Comparison of ENCODE assay signal across 26 cellular contexts in genomic region chr11:128189823-128190222, GRCh38.
DNase-seq lines count a peak whose midpoint lies in the region; ATAC-seq and TF ChIP-seq lines count a peak whose summit lies in the region.
"Had no signal": no experiment of that assay in that cellular context is flagged by ENCODE, and none has a peak within 500 bp of the region (broad histone marks: within the 10 kb centered on the region; RNA-seq: fewer than 3 reads in every experiment).

No MANE protein-coding gene starts in this region.

- peaks cover 18% of the 10 kb centered on the region for H3K36me3 Mint-ChIP-seq in stimulated activated naive CD8-positive, alpha-beta T cell treated with anti-CD3 and anti-CD28 coated beads, Interleukin-15, Interleukin-2, amounts not matched to agents 100 ng/mL and 50 ng/mL, for 24 hours (ENCODE audit: low read depth)
- peaks cover 9% of the 10 kb centered on the region for H3K36me3 Mint-ChIP-seq in activated CD8-positive, alpha-beta T cell treated with anti-CD3 and anti-CD28 coated beads for 36 hours (ENCODE audit: low read depth)
- H3K36me3 Mint-ChIP-seq in naive thymus-derived CD4-positive, alpha-beta T cell = peaks cover 0 to 19% (median 5%) of the 10 kb centered on the region in 5 donors

- H3K9me3 Mint-ChIP-seq in stimulated activated naive CD8-positive, alpha-beta T cell treated with anti-CD3 and anti-CD28 coated beads, Interleukin-15, Interleukin-2, amounts not matched to agents 100 ng/mL and 50 ng/mL, for 24 hours = peaks cover 17% of the 10 kb centered on the region
- H3K9me3 Mint-ChIP-seq in activated CD8-positive, alpha-beta T cell treated with anti-CD3 and anti-CD28 coated beads for 36 hours = peaks cover 13% of the 10 kb centered on the region
- H3K9me3 Mint-ChIP-seq in naive thymus-derived CD4-positive, alpha-beta T cell = peaks cover 0 to 17% (median 9%) of the 10 kb centered on the region in 11 donors

- H3K4me3 ChIP-seq in naive thymus-derived CD4-positive, alpha-beta T cell (ENCODE audit: low read length) = peak overlapping the region; percentile 16
- H3K4me3 ChIP-seq: ascending aorta, cardiac muscle cell, colonic mucosa, right atrium auricular region, smooth muscle cell, tibial artery, vagina had no signal

- intact Hi-C loops in activated CD8-positive, alpha-beta T cell treated with anti-CD3 and anti-CD28 coated beads for 36 hours (cut with micrococcal nuclease) = no loop called here
- intact Hi-C loops in naive thymus-derived CD4-positive, alpha-beta T cell (cut with micrococcal nuclease) = loop anchor here in 1 of 2 donors (5.0 to 10.0 kb wide), 2 partner anchors 315 to 567 kb away; no protein-coding TSS in a partner anchor

- ATAC-seq in stimulated activated naive CD8-positive, alpha-beta T cell treated with anti-CD3 and anti-CD28 coated beads, Interleukin-15, Interleukin-2, amounts not matched to agents 100 U/mL and 50 U/mL, for 24 hours = no peak
- peak; percentile 58 for ATAC-seq in activated CD8-positive, alpha-beta T cell treated with anti-CD3 and anti-CD28 coated beads for 36 hours
- ATAC-seq in naive thymus-derived CD4-positive, alpha-beta T cell = peak; percentile 24
- ATAC-seq: left lobe of liver, Panc1 had no signal

- peak overlapping the region; percentile 61 for H3K4me3 Mint-ChIP-seq in stimulated activated naive CD8-positive, alpha-beta T cell treated with anti-CD3 and anti-CD28 coated beads, Interleukin-15, Interleukin-2, amounts not matched to agents 100 ng/mL and 50 ng/mL, for 24 hours
- peak overlapping the region; percentile 37 for H3K4me3 Mint-ChIP-seq in activated CD8-positive, alpha-beta T cell treated with anti-CD3 and anti-CD28 coated beads for 36 hours
- H3K4me3 Mint-ChIP-seq in naive thymus-derived CD4-positive, alpha-beta T cell = peak overlapping the region in 8 of 10 donors; percentile 42 to 76 (median 52)

- POLR2A ChIA-PET in activated CD8-positive, alpha-beta T cell treated with anti-CD3 and anti-CD28 coated beads for 36 hours (lab: Charles Lee) = interaction anchor here (1.0 to 2.2 kb wide), 2 partner anchors 22 to 49 kb away, joined by 3 to 8 read pairs; no protein-coding TSS in a partner anchor
- POLR2A ChIA-PET in naive thymus-derived CD4-positive, alpha-beta T cell (lab: Charles Lee) = interaction anchor here (0.8 to 1.0 kb wide), 4 partner anchors 28 to 498 kb away, joined by 3 to 4 read pairs (median 4); no protein-coding TSS in a partner anchor

- H3K27me3 Mint-ChIP-seq in stimulated activated naive CD8-positive, alpha-beta T cell treated with anti-CD3 and anti-CD28 coated beads, Interleukin-15, Interleukin-2, amounts not matched to agents 100 ng/mL and 50 ng/mL, for 24 hours = no peaks in the 10 kb centered on the region
- H3K27me3 Mint-ChIP-seq in activated CD8-positive, alpha-beta T cell treated with anti-CD3 and anti-CD28 coated beads for 36 hours = no peaks in the 10 kb centered on the region
- no peaks in the 10 kb centered on the region for H3K27me3 Mint-ChIP-seq in naive thymus-derived CD4-positive, alpha-beta T cell

- H3K9me3 ChIP-seq in naive thymus-derived CD4-positive, alpha-beta T cell (ENCODE audit: control insufficient read depth in 2 of 3, low read length in 3 of 3) = peaks cover 0 to 1% (median 0%) of the 10 kb centered on the region in 3 experiments
- H3K9me3 ChIP-seq: ascending aorta, BE2C, colonic mucosa, right atrium auricular region, tibial artery, vagina had no signal

- TF ChIP-seq CTCF in activated CD8-positive, alpha-beta T cell treated with anti-CD3 and anti-CD28 coated beads for 36 hours (IDR thresholded peaks at IDR 0.05) = no peak

- H3K27ac Mint-ChIP-seq in stimulated activated naive CD8-positive, alpha-beta T cell treated with anti-CD3 and anti-CD28 coated beads, Interleukin-15, Interleukin-2, amounts not matched to agents 100 ng/mL and 50 ng/mL, for 24 hours = peak overlapping the region; percentile 88
- H3K27ac Mint-ChIP-seq in activated CD8-positive, alpha-beta T cell treated with anti-CD3 and anti-CD28 coated beads for 36 hours = peak overlapping the region; percentile 85
- H3K27ac Mint-ChIP-seq in naive thymus-derived CD4-positive, alpha-beta T cell = peak overlapping the region in 8 of 9 donors; percentile 4 to 88 (median 64)
- H3K27ac Mint-ChIP-seq: activated naive CD4-positive, alpha-beta T cell treated with anti-CD3 and anti-CD28 coated beads, Interleukin-2, amount 50 U/mL, for 72 hours had no signal

- H3K36me3 ChIP-seq in naive thymus-derived CD4-positive, alpha-beta T cell (ENCODE audit: control insufficient read depth in 2 of 3, insufficient read depth in 3 of 3, low read length in 3 of 3) = no peaks in the 10 kb centered on the region
- H3K36me3 ChIP-seq: ascending aorta, BE2C, cardiac muscle cell, colonic mucosa, right atrium auricular region, tibial artery, vagina had no signal

- no peak overlapping the region for H3K27ac ChIP-seq in naive thymus-derived CD4-positive, alpha-beta T cell (ENCODE audit: low read depth, low read length)
- H3K27ac ChIP-seq: ascending aorta, cardiac muscle cell, colonic mucosa, epithelial cell of prostate, right atrium auricular region, tibial artery, vagina had no signal

- CTCF ChIA-PET in activated CD8-positive, alpha-beta T cell treated with anti-CD3 and anti-CD28 coated beads for 36 hours (lab: Charles Lee) = interaction anchor here (1.1 to 3.7 kb wide), 4 partner anchors 17 to 641 kb away, joined by 3 to 19 read pairs (median 8); no protein-coding TSS in a partner anchor
- CTCF ChIA-PET in naive thymus-derived CD4-positive, alpha-beta T cell (lab: Charles Lee) = interaction anchor here (0.6 to 1.4 kb wide), 5 partner anchors 18 to 153 kb away, joined by 3 to 4 read pairs (median 3); no protein-coding TSS in a partner anchor

- no peak for DNase-seq in stimulated activated naive CD8-positive, alpha-beta T cell treated with anti-CD3 and anti-CD28 coated beads, Interleukin-15, Interleukin-2, amounts not matched to agents 100 U/mL and 50 U/mL, for 24 hours
- no peak for DNase-seq in activated CD8-positive, alpha-beta T cell treated with anti-CD3 and anti-CD28 coated beads for 36 hours
- DNase-seq in naive thymus-derived CD4-positive, alpha-beta T cell = no peak
- DNase-seq in SW480 (ENCODE audit: low spot score) = no peak
- DNase-seq in hepatic stellate cell (ENCODE audit: low spot score) = no peak
- no peak for DNase-seq in COR-L47 (lab: John Stamatoyannopoulos, UW)
- DNase-seq: BE2C; colonic mucosa; effector CD8-positive, alpha-beta T cell; H7; Kasumi-1; mesenchymal stem cell; NCI-H1417 treated with DMSO at 0.1 percent for 48 hours; NCI-H2081; Right ventricle myocardium superior; tibial artery had no signal

- peaks cover 25 to 31% of the 10 kb centered on the region in 2 donors for H3K4me1 ChIP-seq in naive thymus-derived CD4-positive, alpha-beta T cell (ENCODE audit: control insufficient read depth in 2 of 2, insufficient read depth in 2 of 2, low read length in 2 of 2)
- H3K4me1 ChIP-seq: ascending aorta, BE2C, colonic mucosa, tibial artery, vagina had no signal

- H3K4me1 Mint-ChIP-seq in stimulated activated naive CD8-positive, alpha-beta T cell treated with anti-CD3 and anti-CD28 coated beads, Interleukin-15, Interleukin-2, amounts not matched to agents 100 ng/mL and 50 ng/mL, for 24 hours (ENCODE audit: low read depth) = peaks cover 45% of the 10 kb centered on the region
- peaks cover 35% of the 10 kb centered on the region for H3K4me1 Mint-ChIP-seq in activated CD8-positive, alpha-beta T cell treated with anti-CD3 and anti-CD28 coated beads for 36 hours (ENCODE audit: low read depth)
- H3K4me1 Mint-ChIP-seq in naive thymus-derived CD4-positive, alpha-beta T cell = peaks cover 26 to 40% (median 31%) of the 10 kb centered on the region in 7 donors

- no peaks in the 10 kb centered on the region for H3K27me3 ChIP-seq in naive thymus-derived CD4-positive, alpha-beta T cell (ENCODE audit: control insufficient read depth in 2 of 2, insufficient read depth in 2 of 2, low read length in 2 of 2)
- H3K27me3 ChIP-seq: ascending aorta, BE2C, cardiac muscle cell, colonic mucosa, right atrium auricular region, tibial artery, vagina had no signal
